In the genomic region with DNA sequence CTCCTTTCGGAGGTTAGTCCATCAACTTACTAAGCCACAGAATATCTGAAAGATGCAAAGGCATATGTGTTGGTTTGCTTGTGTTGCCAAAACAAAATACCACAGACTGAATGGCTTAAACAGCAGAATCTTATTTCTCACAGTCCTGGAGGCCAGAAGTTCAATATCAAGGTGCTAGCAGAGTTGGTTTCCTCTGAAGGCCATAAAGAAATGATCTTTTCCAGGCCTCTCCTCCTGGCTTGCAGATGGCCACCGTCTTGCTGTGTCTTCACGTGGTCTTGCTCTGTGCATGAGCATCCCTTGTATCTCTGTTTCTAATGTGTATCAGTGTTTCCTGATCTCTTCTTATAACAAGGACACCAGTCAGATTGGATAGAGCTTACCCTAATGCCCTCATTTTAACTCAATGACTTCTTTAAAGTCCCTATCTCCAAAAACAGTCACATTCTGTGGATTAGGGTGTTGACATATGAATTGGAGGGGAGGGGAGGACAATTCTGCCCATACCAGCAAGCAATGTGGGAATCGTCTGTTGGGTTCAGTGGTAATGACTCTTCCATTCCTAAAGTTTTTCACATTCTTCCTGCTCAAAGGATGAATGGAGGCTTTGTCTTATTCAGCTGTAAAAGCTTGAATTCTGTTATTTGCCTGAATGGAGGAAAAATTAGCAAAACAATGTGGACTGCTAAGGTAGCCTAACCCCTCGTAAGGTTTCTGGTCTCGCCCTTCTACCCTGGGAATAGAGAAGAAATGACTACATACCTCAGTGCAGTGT, we compare ENCODE assay signal across 15 cellular contexts.
DNase-seq lines count a peak whose midpoint lies in the region; TF ChIP-seq lines count a peak whose summit lies in the region.
"Had no signal": no experiment of that assay in that cellular context is flagged by ENCODE, and none has a peak within 500 bp of the region (broad histone marks: within the 10 kb centered on the region; RNA-seq: fewer than 3 reads in every experiment).

No MANE protein-coding gene starts in this region.

- no peaks in the 10 kb centered on the region for H3K36me3 ChIP-seq in NT2/D1 (ENCODE audit: insufficient read depth, insufficient read length, low read length)
- no peaks in the 10 kb centered on the region for H3K36me3 ChIP-seq in mesodermal cell (ENCODE audit: control insufficient read depth, insufficient read depth, low read length)
- H3K36me3 ChIP-seq in sigmoid colon = no peaks in the 10 kb centered on the region
- H3K36me3 ChIP-seq: adrenal gland had no signal

- intact Hi-C loops in sigmoid colon (cut with DNase I) = no loop called here

- H3K27me3 ChIP-seq in NT2/D1 (ENCODE audit: insufficient read depth, insufficient read length) (no peaks in the 10 kb centered on the region), sigmoid colon (no peaks in the 10 kb centered on the region)
- H3K27me3 ChIP-seq: adrenal gland had no signal

- no peak for TF ChIP-seq CTCF in epithelial cell of proximal tubule (conservative IDR thresholded peaks at IDR 0.05; ENCODE audit: low read depth, low read length)
- no peak for TF ChIP-seq CTCF in sigmoid colon (IDR thresholded peaks at IDR 0.05)

- TF ChIP-seq POLR2A in sigmoid colon (IDR thresholded peaks at IDR 0.05) = no peak

- H3K4me1 ChIP-seq in NT2/D1 (ENCODE audit: insufficient read depth, insufficient read length) = no peaks in the 10 kb centered on the region
- H3K4me1 ChIP-seq in mesodermal cell (ENCODE audit: control insufficient read depth, insufficient read depth, low read length, poor library complexity, severe bottlenecking) = peaks cover 40% of the 10 kb centered on the region
- H3K4me1 ChIP-seq in sigmoid colon = no peaks in the 10 kb centered on the region
- H3K4me1 ChIP-seq: adrenal gland had no signal

- peak overlapping the region; percentile 94 for H3K27ac ChIP-seq in mesodermal cell (ENCODE audit: low read depth, low read length, severe bottlenecking)
- no peak overlapping the region for H3K27ac ChIP-seq in sigmoid colon
- H3K27ac ChIP-seq: adrenal gland had no signal

- H3K9me3 ChIP-seq in NT2/D1 (ENCODE audit: insufficient read depth, low read length) (peaks cover 10% of the 10 kb centered on the region; the same call in 1 of the 2 replicates), mesodermal cell (ENCODE audit: control insufficient read depth, low read length) (no peaks in the 10 kb centered on the region), sigmoid colon (no peaks in the 10 kb centered on the region)
- H3K9me3 ChIP-seq: adrenal gland had no signal

- H3K4me3 ChIP-seq in NT2/D1 (ENCODE audit: insufficient read length, low read depth) = no peak overlapping the region
- no peak overlapping the region for H3K4me3 ChIP-seq in epithelial cell of proximal tubule (ENCODE audit: low read depth, low read length)
- no peak overlapping the region for H3K4me3 ChIP-seq in mesodermal cell (ENCODE audit: extremely low read depth, insufficient read depth, low read length, poor library complexity, severe bottlenecking)
- no peak overlapping the region for H3K4me3 ChIP-seq in sigmoid colon
- H3K4me3 ChIP-seq: adrenal gland had no signal

- WGBS in mesodermal cell (ENCODE audit: insufficient coverage in 2 of 2), 2 experiments = 60% methylated on average over 1 of the region's 6 CpGs; no CpG with 5 or more reads in 1 of the 2 experiments
- WGBS in sigmoid colon, 2 donors = 77 to 82% methylated on average over 6 of the region's 6 CpGs

- TF ChIP-seq EP300 in sigmoid colon (IDR thresholded peaks at IDR 0.05) = no peak

- DNase-seq in EL (peak; percentile 44), NT2/D1 (ENCODE audit: low read depth, low spot score) (peak; percentile 81), epithelial cell of proximal tubule (ENCODE audit: low read depth) (peak; percentile 27), NCI-H446 treated with DMSO at 0.1 percent for 48 hours (lab: John Stamatoyannopoulos, UW) (no peak), sigmoid colon (no peak), Kasumi-1 (lab: John Stamatoyannopoulos, UW) (no peak)
- no peak for DNase-seq in central memory CD4-positive, alpha-beta T cell
- DNase-seq: activated CD4-positive, alpha-beta T cell treated with anti-CD3 and anti-CD28 coated beads, Interleukin-2, amount 50 U/mL, for 4 hours; adrenal gland; DMS153; left colon; MV-4-11; NCI-H2171 treated with DMSO at 0.1 percent for 48 hours; NK-92 treated with Interleukin-12 subunit alpha and Interleukin-12 subunit beta, amount 100 ng/mL, for 24 hours had no signal

- H3K9ac ChIP-seq in NT2/D1 (ENCODE audit: insufficient read length, low read depth) = no peak overlapping the region

Comparison
In these comparisons a context has a peak if more than half of its experiments do, and no peak if none do; other contexts are left out.
1. DNase-seq: peak in EL (single experiment), NT2/D1 (single experiment) and epithelial cell of proximal tubule (single experiment); none in NCI-H446 treated with DMSO at 0.1 percent for 48 hours (single experiment), sigmoid colon (single experiment), Kasumi-1 (0 of 2) and central memory CD4-positive, alpha-beta T cell (single experiment).